1 cellular context compared by ENCODE assay signal in genomic region chr12:103879048-103879692, GRCh38.
TF ChIP-seq lines count a peak whose summit lies in the region.

No MANE protein-coding gene starts in this region.

TF ChIP-seq in K562, 482 proteins besides CTCF, POLR2A, EP300 and RAD21:
- no peak for TF ChIP-seq ZNF551 (CRISPR knock-in tag; IDR thresholded peaks at IDR 0.05)
- peak; percentile 30; the same call in 1 of the 2 replicates for TF ChIP-seq EGR1 (conservative IDR thresholded peaks at IDR 0.05)
